1 cellular context compared by ENCODE assay signal in genomic region chr14:70317091-70317968, GRCh38.
TF ChIP-seq lines count a peak whose summit lies in the region.

No MANE protein-coding gene starts in this region.

TF ChIP-seq in HepG2, 621 proteins besides CTCF, POLR2A, EP300 and RAD21:
- TF ChIP-seq UBTF (CRISPR knock-in tag; IDR thresholded peaks at IDR 0.05) (0 out of 2 replicates have a peak, but pooled peaks have one; percentile 28), ZSCAN29 (CRISPR knock-in tag; conservative IDR thresholded peaks at IDR 0.05) (0 out of 2 replicates have a peak, but pooled peaks have one; percentile 14), ZNF143 (CRISPR knock-in tag; IDR thresholded peaks at IDR 0.05) (no peak), STAG1 (CRISPR knock-in tag; IDR thresholded peaks at IDR 0.05) (0 out of 2 replicates have a peak, but pooled peaks have one; percentile 16), ZNF264 (CRISPR knock-in tag; IDR thresholded peaks at IDR 0.05) (no peak), RFXAP (CRISPR knock-in tag; IDR thresholded peaks at IDR 0.05; ENCODE audit: borderline replicate concordance) (no peak), MEIS2 (CRISPR knock-in tag; IDR thresholded peaks at IDR 0.05) (no peak), ZNF646 (CRISPR knock-in tag; IDR thresholded peaks at IDR 0.05) (peak; percentile 83), ZNF713 (CRISPR knock-in tag; IDR thresholded peaks at IDR 0.05) (0 out of 2 replicates have a peak, but pooled peaks have one; percentile 38), ZFP91 (CRISPR knock-in tag; IDR thresholded peaks at IDR 0.05; ENCODE audit: borderline replicate concordance) (0 out of 2 replicates have a peak, but pooled peaks have one; percentile 52), HNF1B (CRISPR knock-in tag; IDR thresholded peaks at IDR 0.05) (0 out of 2 replicates have a peak, but pooled peaks have one; percentile 7), PAX8 (CRISPR knock-in tag; IDR thresholded peaks at IDR 0.05; ENCODE audit: borderline replicate concordance) (no peak), RFX5 (IDR thresholded peaks at IDR 0.05; ENCODE audit: low read depth, low read length) (peak; percentile 76), SMAD1 (CRISPR knock-in tag; IDR thresholded peaks at IDR 0.05; ENCODE audit: borderline replicate concordance, low read depth) (0 out of 2 replicates have a peak, but pooled peaks have one; percentile 40), ZFY (CRISPR knock-in tag; IDR thresholded peaks at IDR 0.05) (0 out of 2 replicates have a peak, but pooled peaks have one; percentile 14), HNF4G (IDR thresholded peaks at IDR 0.05; ENCODE audit: borderline replicate concordance, low read depth, low read length) (no peak), HNF4G (CRISPR knock-in tag; IDR thresholded peaks at IDR 0.05; ENCODE audit: borderline replicate concordance, low read depth) (0 out of 2 replicates have a peak, but pooled peaks have one; percentile 31), HNRNPLL (IDR thresholded peaks at IDR 0.05; ENCODE audit: low read depth, low read length, poor library complexity, severe bottlenecking) (no peak), AGO2 (optimal IDR thresholded peaks at IDR 0.05; ENCODE audit: low read depth, low read length) (no peak), ZNF350 (CRISPR knock-in tag; IDR thresholded peaks at IDR 0.05; ENCODE audit: borderline replicate concordance, low read depth) (0 out of 2 replicates have a peak, but pooled peaks have one; percentile 24), HMGXB4 (CRISPR knock-in tag; IDR thresholded peaks at IDR 0.05; ENCODE audit: borderline replicate concordance in 1 of 2, low read depth in 1 of 2) (peak in 1 of 2 experiments; percentile 11; a peak in 1 of 4 replicates), SALL2 (CRISPR knock-in tag; IDR thresholded peaks at IDR 0.05) (no peak)
